ENCODE assay signal across 20 cellular contexts in the genomic region with DNA sequence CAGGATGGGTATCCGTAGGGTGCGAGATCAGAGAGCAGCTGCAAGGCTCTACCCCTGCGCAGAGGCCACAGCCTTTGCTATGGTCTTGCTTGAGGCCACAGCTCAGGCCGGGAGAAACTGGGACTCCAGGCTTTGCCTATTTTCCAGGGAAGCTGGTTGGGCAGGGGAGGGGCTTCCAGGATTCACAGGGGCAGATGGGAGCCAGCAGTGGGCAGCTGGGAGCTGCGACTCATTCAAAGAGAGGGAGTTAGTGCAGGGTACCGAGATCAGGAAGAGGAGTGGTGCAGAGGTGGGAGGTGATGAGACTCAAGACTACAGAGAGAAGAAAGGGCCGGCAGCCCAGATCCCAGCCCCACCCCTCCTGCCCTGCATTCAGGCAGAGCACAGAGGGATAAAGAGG. TPM values are rescaled to one million over a fixed set of nuclear protein-coding genes. Genes with fewer than 3 reads are reported as not detected.
DNase-seq lines count a peak whose midpoint lies in the region; ATAC-seq lines count a peak whose summit lies in the region.
"Had no signal": no experiment of that assay in that cellular context is flagged by ENCODE, and none has a peak within 500 bp of the region (broad histone marks: within the 10 kb centered on the region; RNA-seq: fewer than 3 reads in every experiment).

No MANE protein-coding gene starts in this region.

- peaks cover 33% of the 10 kb centered on the region for H3K4me1 Mint-ChIP-seq in activated CD4-positive, alpha-beta memory T cell treated with anti-CD3 and anti-CD28 coated beads for 36 hours (ENCODE audit: low read depth)
- peaks cover 18% of the 10 kb centered on the region for H3K4me1 Mint-ChIP-seq in activated CD4-positive, alpha-beta memory T cell treated with anti-CD3 and anti-CD28 coated beads, Interleukin-2, amount 10 ng/mL, durations not matched to agents 7 days and 5 days
- peaks cover 34 to 43% of the 10 kb centered on the region in 2 donors for H3K4me1 Mint-ChIP-seq in effector memory CD8-positive, alpha-beta T cell (ENCODE audit: low read depth in 2 of 2)
- H3K4me1 Mint-ChIP-seq in stimulated activated effector memory CD8-positive, alpha-beta T cell treated with anti-CD3 and anti-CD28 coated beads, Interleukin-12 subunit alpha, Interleukin-12 subunit beta, amount 100 ng/mL, for 72 hours, result peaks cover 55% of the 10 kb centered on the region

- intact Hi-C loops in activated CD4-positive, alpha-beta memory T cell treated with anti-CD3 and anti-CD28 coated beads for 36 hours (cut with micrococcal nuclease), result no loop called here

- CTCF ChIA-PET in activated CD4-positive, alpha-beta memory T cell treated with anti-CD3 and anti-CD28 coated beads for 36 hours (lab: Charles Lee), result interaction anchor here (1.3 kb wide), 1 partner anchor 13 kb away, joined by 3 read pairs; no protein-coding TSS in a partner anchor
- CTCF ChIA-PET in activated CD4-positive, alpha-beta memory T cell treated with anti-CD3 and anti-CD28 coated beads, Interleukin-2, amount 10 ng/mL, durations not matched to agents 7 days and 5 days (lab: Charles Lee), result no interaction called here

- H3K4me3 Mint-ChIP-seq in activated CD4-positive, alpha-beta memory T cell treated with anti-CD3 and anti-CD28 coated beads for 36 hours, result no peak overlapping the region
- H3K4me3 Mint-ChIP-seq in activated CD4-positive, alpha-beta memory T cell treated with anti-CD3 and anti-CD28 coated beads, Interleukin-2, amount 10 ng/mL, durations not matched to agents 7 days and 5 days, result no peak overlapping the region
- peak overlapping the region; percentile 42 to 57 for H3K4me3 Mint-ChIP-seq in effector memory CD8-positive, alpha-beta T cell
- no peak overlapping the region for H3K4me3 Mint-ChIP-seq in stimulated activated effector memory CD8-positive, alpha-beta T cell treated with anti-CD3 and anti-CD28 coated beads, Interleukin-12 subunit alpha, Interleukin-12 subunit beta, amount 100 ng/mL, for 72 hours
- H3K4me3 Mint-ChIP-seq: activated naive CD4-positive, alpha-beta T cell treated with anti-CD3 and anti-CD28 coated beads, Interleukin-2, amount 50 U/mL, for 24 hours had no signal

- peak overlapping the region; percentile 34 for H3K27ac Mint-ChIP-seq in activated CD4-positive, alpha-beta memory T cell treated with anti-CD3 and anti-CD28 coated beads for 36 hours
- H3K27ac Mint-ChIP-seq in activated CD4-positive, alpha-beta memory T cell treated with anti-CD3 and anti-CD28 coated beads, Interleukin-2, amount 10 ng/mL, durations not matched to agents 7 days and 5 days, result no peak overlapping the region
- peak overlapping the region; percentile 90 to 93 for H3K27ac Mint-ChIP-seq in effector memory CD8-positive, alpha-beta T cell
- peak overlapping the region; percentile 90 for H3K27ac Mint-ChIP-seq in stimulated activated effector memory CD8-positive, alpha-beta T cell treated with anti-CD3 and anti-CD28 coated beads, Interleukin-12 subunit alpha, Interleukin-12 subunit beta, amount 100 ng/mL, for 72 hours

- DNase-seq in activated CD4-positive, alpha-beta memory T cell treated with anti-CD3 and anti-CD28 coated beads for 36 hours, result no peak
- DNase-seq in activated CD4-positive, alpha-beta memory T cell treated with anti-CD3 and anti-CD28 coated beads, Interleukin-2, amount 10 ng/mL, durations not matched to agents 7 days and 5 days, result no peak
- DNase-seq in NCI-H69 (lab: John Stamatoyannopoulos, UW) (peak; percentile 24), SK-N-DZ (ENCODE audit: low spot score) (no peak), NCI-H1417 (lab: John Stamatoyannopoulos, UW) (no peak)
- DNase-seq in effector memory CD8-positive, alpha-beta T cell, result no peak
- no peak for DNase-seq in stimulated activated effector memory CD8-positive, alpha-beta T cell treated with anti-CD3 and anti-CD28 coated beads, Interleukin-12 subunit alpha, Interleukin-12 subunit beta, amount 100 ng/mL, for 72 hours (ENCODE audit: low spot score in 2 of 2)
- DNase-seq: foreskin melanocyte, IMR-90, left colon, midbrain, NCI-H1694 treated with DMSO at 0.1 percent for 48 hours, NCI-H446 treated with DMSO at 0.1 percent for 48 hours, retina, T1000, thyroid gland had no signal

- H3K36me3 Mint-ChIP-seq in activated CD4-positive, alpha-beta memory T cell treated with anti-CD3 and anti-CD28 coated beads for 36 hours, result peaks cover 55% of the 10 kb centered on the region
- H3K36me3 Mint-ChIP-seq in activated CD4-positive, alpha-beta memory T cell treated with anti-CD3 and anti-CD28 coated beads, Interleukin-2, amount 10 ng/mL, durations not matched to agents 7 days and 5 days (ENCODE audit: low read depth), result peaks cover 80% of the 10 kb centered on the region
- peaks cover 100% of the 10 kb centered on the region for H3K36me3 Mint-ChIP-seq in effector memory CD8-positive, alpha-beta T cell (ENCODE audit: insufficient read depth)
- peaks cover 100% of the 10 kb centered on the region for H3K36me3 Mint-ChIP-seq in stimulated activated effector memory CD8-positive, alpha-beta T cell treated with anti-CD3 and anti-CD28 coated beads, Interleukin-12 subunit alpha, Interleukin-12 subunit beta, amount 100 ng/mL, for 72 hours

- ATAC-seq in effector memory CD8-positive, alpha-beta T cell (replicated peaks), result peak; percentile 1
- ATAC-seq in stimulated activated effector memory CD8-positive, alpha-beta T cell treated with anti-CD3 and anti-CD28 coated beads, Interleukin-12 subunit alpha, Interleukin-12 subunit beta, amount 100 ng/mL, for 72 hours, result peak; percentile 9
- no peak for ATAC-seq in HG02763 (IDR thresholded peaks at IDR 0.05; ENCODE audit: unreplicated experiment)
- ATAC-seq: A549; activated CD4-positive, CD25-positive, alpha-beta regulatory T cell treated with anti-CD3 and anti-CD28 coated beads, Interleukin-2, amount 50 U/mL, for 24 hours had no signal

- POLR2A ChIA-PET in activated CD4-positive, alpha-beta memory T cell treated with anti-CD3 and anti-CD28 coated beads for 36 hours (lab: Charles Lee), result interaction anchor here (0.9 to 1.1 kb wide), 2 partner anchors 11 to 29 kb away, joined by 3 to 4 read pairs; no protein-coding TSS in a partner anchor
- POLR2A ChIA-PET in activated CD4-positive, alpha-beta memory T cell treated with anti-CD3 and anti-CD28 coated beads, Interleukin-2, amount 10 ng/mL, durations not matched to agents 7 days and 5 days (lab: Charles Lee), result interaction anchor here (1.0 to 7.4 kb wide), 6 partner anchors 10 to 38 kb away, joined by 3 to 58 read pairs (median 5); a partner anchor contains a TSS

- H3K27me3 Mint-ChIP-seq in activated CD4-positive, alpha-beta memory T cell treated with anti-CD3 and anti-CD28 coated beads for 36 hours, result no peaks in the 10 kb centered on the region
- no peaks in the 10 kb centered on the region for H3K27me3 Mint-ChIP-seq in activated CD4-positive, alpha-beta memory T cell treated with anti-CD3 and anti-CD28 coated beads, Interleukin-2, amount 10 ng/mL, durations not matched to agents 7 days and 5 days
- no peaks in the 10 kb centered on the region for H3K27me3 Mint-ChIP-seq in effector memory CD8-positive, alpha-beta T cell
- H3K27me3 Mint-ChIP-seq: activated naive CD4-positive, alpha-beta T cell treated with anti-CD3 and anti-CD28 coated beads, Interleukin-2, amount 50 U/mL, for 24 hours had no signal

- H3K9me3 Mint-ChIP-seq in activated CD4-positive, alpha-beta memory T cell treated with anti-CD3 and anti-CD28 coated beads for 36 hours, result no peaks in the 10 kb centered on the region
- H3K9me3 Mint-ChIP-seq in activated CD4-positive, alpha-beta memory T cell treated with anti-CD3 and anti-CD28 coated beads, Interleukin-2, amount 10 ng/mL, durations not matched to agents 7 days and 5 days, result no peaks in the 10 kb centered on the region
- H3K9me3 Mint-ChIP-seq in effector memory CD8-positive, alpha-beta T cell, result no peaks in the 10 kb centered on the region
- H3K9me3 Mint-ChIP-seq in stimulated activated effector memory CD8-positive, alpha-beta T cell treated with anti-CD3 and anti-CD28 coated beads, Interleukin-12 subunit alpha, Interleukin-12 subunit beta, amount 100 ng/mL, for 72 hours, result no peaks in the 10 kb centered on the region
- H3K9me3 Mint-ChIP-seq: activated naive CD4-positive, alpha-beta T cell treated with anti-CD3 and anti-CD28 coated beads, Interleukin-2, amount 50 U/mL, for 24 hours had no signal

RNA-seq across cellular contexts. Expression of a gene that starts 12.1 kb away (rescaled TPM):
- 100 to 1,000 TPM; 202 to 206 TPM for total RNA-seq in activated CD4-positive, alpha-beta memory T cell treated with anti-CD3 and anti-CD28 coated beads for 36 hours
- total RNA-seq in activated CD4-positive, alpha-beta memory T cell treated with anti-CD3 and anti-CD28 coated beads, Interleukin-2, amount 10 ng/mL, durations not matched to agents 7 days and 5 days, result 100 to 1,000 TPM; 293 to 299 TPM
- polyA plus RNA-seq in SK-N-DZ (2014; cell fraction: cytosol; rRNA removed), result not detected in 2 replicates
- 0.24 and 0.45 TPM in 2 replicates for polyA plus RNA-seq in SK-N-DZ (2014; cell fraction: nucleus; rRNA removed)

RNA-seq across cellular contexts. Expression of a gene that starts 25.8 kb away (rescaled TPM):
- total RNA-seq in activated CD4-positive, alpha-beta memory T cell treated with anti-CD3 and anti-CD28 coated beads for 36 hours, result 100 to 1,000 TPM; 200 to 204 TPM
- 100 to 1,000 TPM; 233 to 234 TPM for total RNA-seq in activated CD4-positive, alpha-beta memory T cell treated with anti-CD3 and anti-CD28 coated beads, Interleukin-2, amount 10 ng/mL, durations not matched to agents 7 days and 5 days
- 135 and 143 TPM in 2 replicates for polyA plus RNA-seq in SK-N-DZ (2014; cell fraction: cytosol; rRNA removed)
- 628 and 731 TPM in 2 replicates for polyA plus RNA-seq in SK-N-DZ (2014; cell fraction: nucleus; rRNA removed)

RNA-seq across cellular contexts. Expression of a gene that starts 39.8 kb away (rescaled TPM):
- 100 to 1,000 TPM; 188 to 207 TPM for total RNA-seq in activated CD4-positive, alpha-beta memory T cell treated with anti-CD3 and anti-CD28 coated beads for 36 hours
- total RNA-seq in activated CD4-positive, alpha-beta memory T cell treated with anti-CD3 and anti-CD28 coated beads, Interleukin-2, amount 10 ng/mL, durations not matched to agents 7 days and 5 days, result 100 to 1,000 TPM; 219 to 232 TPM
- 54.2 and 66.3 TPM in 2 replicates for polyA plus RNA-seq in SK-N-DZ (2014; cell fraction: cytosol; rRNA removed)
- 72.5 and 88.8 TPM in 2 replicates for polyA plus RNA-seq in SK-N-DZ (2014; cell fraction: nucleus; rRNA removed)

Comparison
In these comparisons a context has a peak if more than half of its experiments do, and no peak if none do; other contexts are left out.
1. H3K4me3 Mint-ChIP-seq: peak in effector memory CD8-positive, alpha-beta T cell (2 of 2); none in activated CD4-positive, alpha-beta memory T cell treated with anti-CD3 and anti-CD28 coated beads for 36 hours (single experiment), activated CD4-positive, alpha-beta memory T cell treated with anti-CD3 and anti-CD28 coated beads, Interleukin-2, amount 10 ng/mL, durations not matched to agents 7 days and 5 days (single experiment) and stimulated activated effector memory CD8-positive, alpha-beta T cell treated with anti-CD3 and anti-CD28 coated beads, Interleukin-12 subunit alpha, Interleukin-12 subunit beta, amount 100 ng/mL, for 72 hours (single experiment).